8 cellular contexts compared by ENCODE assay signal in the genomic region with DNA sequence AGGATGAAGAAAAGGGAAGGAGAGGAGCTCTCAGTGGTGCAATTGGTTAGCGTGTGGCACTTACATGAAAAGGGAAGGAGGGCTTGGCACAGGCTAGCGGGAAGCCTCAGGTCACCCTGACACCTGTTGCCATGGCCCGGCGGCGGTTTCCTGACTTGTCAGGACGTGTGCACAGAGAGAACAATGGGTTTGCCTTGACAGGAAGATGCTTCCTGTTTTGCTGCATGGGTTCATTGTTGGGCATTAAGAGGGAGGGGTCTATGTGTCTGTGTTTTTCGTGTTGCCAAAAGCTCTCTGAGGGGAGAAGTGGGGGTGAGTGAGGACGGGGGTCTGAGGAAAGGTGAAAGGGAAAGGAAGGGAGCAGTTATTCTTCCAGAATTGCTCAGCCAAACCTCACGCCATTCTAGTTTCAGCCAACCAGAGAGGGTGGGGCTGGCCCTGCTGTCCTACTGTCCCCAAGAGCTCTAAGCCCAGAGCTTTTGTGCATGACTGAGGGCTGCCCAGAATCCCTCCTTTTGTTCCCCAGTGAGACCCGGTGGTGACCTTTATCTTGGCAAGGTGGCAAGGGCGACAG. TPM values are rescaled to one million over a fixed set of nuclear protein-coding genes. Genes with fewer than 3 reads are reported as not detected.
A peak's percentile ranks its signal among the peaks of the same experiment; 100 is the strongest.
DNase-seq lines count a peak whose midpoint lies in the region; ATAC-seq lines count a peak whose summit lies in the region.

No MANE protein-coding gene starts in this region.

- ATAC-seq in HG03064 (IDR thresholded peaks at IDR 0.05; ENCODE audit: low read depth, unreplicated experiment) (peak; percentile 82), left lobe of liver (peak; percentile 39)

- H3K27me3 Mint-ChIP-seq in activated T-cell treated with anti-CD3 and anti-CD28 coated beads, Interleukin-2, amount 50 U/mL, for 24 hours: no peaks in the 10 kb centered on the region

- intact Hi-C loops in posterior cingulate gyrus (cut with DNase I): no loop called here

- peak overlapping the region; percentile 87 for H3K27ac Mint-ChIP-seq in activated T-cell treated with anti-CD3 and anti-CD28 coated beads, Interleukin-2, amount 50 U/mL, for 24 hours

- peak; percentile 51 for DNase-seq in activated CD4-positive, alpha-beta T cell treated with anti-CD3 and anti-CD28 coated beads for 1 hour
- no peak for DNase-seq in activated CD4-positive, alpha-beta T cell treated with anti-CD3 and anti-CD28 coated beads, Interleukin-2, amount 50 U/mL, for 4 hours
- DNase-seq in NCI-H2196 (lab: John Stamatoyannopoulos, UW; ENCODE audit: unreplicated experiment): peak; percentile 35
- DNase-seq in activated T-cell treated with anti-CD3 and anti-CD28 coated beads, Interleukin-2, amount 50 U/mL, for 24 hours: peak; percentile 58
- DNase-seq in left lobe of liver (ENCODE audit: low spot score): no peak
- no peak for DNase-seq in amniotic stem cell (lab: John Stamatoyannopoulos, UW)
- DNase-seq in posterior cingulate gyrus: no peak

- peaks cover 28% of the 10 kb centered on the region for H3K36me3 Mint-ChIP-seq in activated T-cell treated with anti-CD3 and anti-CD28 coated beads, Interleukin-2, amount 50 U/mL, for 24 hours (ENCODE audit: low read depth)

- H3K4me3 Mint-ChIP-seq in activated T-cell treated with anti-CD3 and anti-CD28 coated beads, Interleukin-2, amount 50 U/mL, for 24 hours: peak overlapping the region; percentile 64

- peaks cover 33% of the 10 kb centered on the region for H3K9me3 Mint-ChIP-seq in activated T-cell treated with anti-CD3 and anti-CD28 coated beads, Interleukin-2, amount 50 U/mL, for 24 hours

- peaks cover 95% of the 10 kb centered on the region for H3K4me1 Mint-ChIP-seq in activated T-cell treated with anti-CD3 and anti-CD28 coated beads, Interleukin-2, amount 50 U/mL, for 24 hours (ENCODE audit: low read depth)

RNA-seq across cellular contexts. Expression of a gene that starts 17.1 kb away (rescaled TPM):
- 0.75 TPM for total RNA-seq in left lobe of liver

Comparison
In these comparisons a context has a peak if more than half of its experiments do, and no peak if none do; other contexts are left out.
1. DNase-seq: peak in activated CD4-positive, alpha-beta T cell treated with anti-CD3 and anti-CD28 coated beads for 1 hour (single experiment), NCI-H2196 (single experiment) and activated T-cell treated with anti-CD3 and anti-CD28 coated beads, Interleukin-2, amount 50 U/mL, for 24 hours (single experiment); none in activated CD4-positive, alpha-beta T cell treated with anti-CD3 and anti-CD28 coated beads, Interleukin-2, amount 50 U/mL, for 4 hours (0 of 2), left lobe of liver (single experiment), amniotic stem cell (single experiment) and posterior cingulate gyrus (0 of 10).